ENCODE assay signal across 2 cellular contexts in the genomic region with DNA sequence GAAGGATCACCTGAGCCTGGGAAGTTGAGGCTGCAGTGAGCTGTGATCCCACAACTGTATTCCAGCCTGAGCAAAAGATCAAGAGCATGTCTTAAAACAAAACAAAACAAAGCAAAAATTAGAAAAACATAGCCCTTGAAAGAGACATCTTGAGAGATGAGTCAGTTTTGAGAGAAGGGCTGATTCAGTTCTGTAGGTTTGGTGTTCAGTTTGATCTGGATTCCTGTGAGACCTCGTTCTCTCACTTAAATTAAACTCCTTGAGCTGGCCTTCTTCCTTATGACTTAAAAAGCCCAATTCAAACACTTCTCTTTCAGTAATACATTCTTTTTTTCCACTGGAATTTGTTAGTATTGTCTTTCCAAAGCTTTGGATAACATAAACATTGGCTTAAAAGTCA.
TF ChIP-seq lines count a peak whose summit lies in the region.

No MANE protein-coding gene starts in this region.

TF ChIP-seq in A549, 52 proteins besides CTCF, POLR2A, EP300 and RAD21 (continued from another document):
- TF ChIP-seq USF2 (IDR thresholded peaks at IDR 0.05) = no peak
- TF ChIP-seq PBX3 (IDR thresholded peaks at IDR 0.05) = no peak
- no peak for TF ChIP-seq CBX8 (IDR thresholded peaks at IDR 0.05)
- no peak for TF ChIP-seq MAZ (IDR thresholded peaks at IDR 0.05; ENCODE audit: borderline replicate concordance, low read depth, low read length)
- TF ChIP-seq RARB (CRISPR knock-in tag; IDR thresholded peaks at IDR 0.05) = no peak
- no peak for TF ChIP-seq RCOR1 (IDR thresholded peaks at IDR 0.05; ENCODE audit: low read depth, low read length)
- no peak for TF ChIP-seq HMGXB4 (CRISPR knock-in tag; IDR thresholded peaks at IDR 0.05; ENCODE audit: borderline replicate concordance)

TF ChIP-seq in GM23338, 12 proteins besides CTCF, POLR2A, EP300 and RAD21 (continued from another document):
- TF ChIP-seq EZH2 (IDR thresholded peaks at IDR 0.05; ENCODE audit: low read depth, unreplicated experiment) = no peak
- no peak for TF ChIP-seq POLR2AphosphoS5 (IDR thresholded peaks at IDR 0.05; ENCODE audit: low read depth)
- no peak for TF ChIP-seq NANOG (IDR thresholded peaks at IDR 0.05; ENCODE audit: borderline replicate concordance)
- TF ChIP-seq REST (IDR thresholded peaks at IDR 0.05; ENCODE audit: unreplicated experiment) = no peak
